In genomic region chr3:13747627-13748026, GRCh38 we compare ENCODE assay signal across 25 cellular contexts.
"Had no signal": no experiment of that assay in that cellular context is flagged by ENCODE, and none has a peak within 500 bp of the region (broad histone marks: within the 10 kb centered on the region; RNA-seq: fewer than 3 reads in every experiment).

No MANE protein-coding gene starts in this region.

- H3K4me3 ChIP-seq: K562, SK-N-MC had no signal

- H3K9me3 Mint-ChIP-seq: activated T-cell treated with anti-CD3 and anti-CD28 coated beads, Interleukin-2, amount 50 U/mL, for 72 hours; activated T-helper 2 cell treated with anti-CD3 and anti-CD28 coated beads, Interferon-gamma antibody, Interleukin-2, Interleukin-4, amounts not matched to agents 10 μg/mL and 5 μg/mL and 100 μg/mL, durations not matched to agents 14 hours and 24 hours and 36 hours had no signal

- H3K27ac Mint-ChIP-seq: activated CD4-positive, alpha-beta T cell treated with anti-CD3 and anti-CD28 coated beads for 36 hours; activated CD8-positive, alpha-beta T cell treated with anti-CD3 and anti-CD28 coated beads for 36 hours; activated T-cell treated with anti-CD3 and anti-CD28 coated beads, Interleukin-2, amount 50 U/mL, for 72 hours; activated T-helper 2 cell treated with anti-CD3 and anti-CD28 coated beads, Interferon-gamma antibody, Interleukin-2, Interleukin-4, amounts not matched to agents 10 μg/mL and 5 μg/mL and 100 μg/mL, durations not matched to agents 14 hours and 24 hours and 36 hours; T-cell had no signal

- H3K4me1 Mint-ChIP-seq: activated CD4-positive, alpha-beta T cell treated with anti-CD3 and anti-CD28 coated beads for 36 hours; T-cell had no signal

- H3K27ac ChIP-seq: SK-N-MC, VCaP had no signal

- H3K36me3 Mint-ChIP-seq: T-cell had no signal

- DNase-seq: activated CD4-positive, alpha-beta T cell treated with anti-CD3 and anti-CD28 coated beads for 36 hours; activated CD4-positive, CD25-positive, alpha-beta regulatory T cell; activated CD8-positive, alpha-beta memory T cell treated with anti-CD3 and anti-CD28 coated beads, Interleukin-2, amount 50 U/mL, for 4 hours; activated CD8-positive, alpha-beta T cell treated with anti-CD3 and anti-CD28 coated beads for 36 hours; activated gamma-delta T cell treated with Interleukin-2 at 50 U/mL for 16 hours; activated naive CD4-positive, alpha-beta T cell treated with anti-CD3 and anti-CD28 coated beads, Interleukin-2, amount 50 U/mL, for 16 hours; activated T-cell treated with anti-CD3 and anti-CD28 coated beads, Interleukin-2, amount 50 U/mL, for 72 hours; aorta; Karpas-422; MM.1S; NCI-H1105; NCI-H1436; NCI-H187 treated with DMSO at 0.1 percent for 48 hours; NCI-H2081 treated with DMSO at 0.1 percent for 48 hours; NCI-H2171; NCI-H226; NCI-H526 treated with DMSO at 0.1 percent for 48 hours; NCI-H82; T-cell; T-helper 2 cell; T1000 had no signal

- ATAC-seq: activated CD4-positive, alpha-beta T cell treated with anti-CD3 and anti-CD28 coated beads for 36 hours; activated CD8-positive, alpha-beta T cell treated with anti-CD3 and anti-CD28 coated beads for 36 hours; activated T-cell treated with anti-CD3 and anti-CD28 coated beads, Interleukin-2, amount 50 U/mL, for 72 hours; T-cell had no signal

- H3K4me3 Mint-ChIP-seq: activated CD4-positive, alpha-beta T cell treated with anti-CD3 and anti-CD28 coated beads for 36 hours; activated CD8-positive, alpha-beta T cell treated with anti-CD3 and anti-CD28 coated beads for 36 hours; activated T-cell treated with anti-CD3 and anti-CD28 coated beads, Interleukin-2, amount 50 U/mL, for 72 hours; T-cell had no signal
